ENCODE assay signal across 8 cellular contexts in genomic region chrX:153933751-153934472, GRCh38. TPM values are rescaled to one million over a fixed set of nuclear protein-coding genes. Genes with fewer than 3 reads are reported as not detected.
DNase-seq lines count a peak whose midpoint lies in the region; ATAC-seq and TF ChIP-seq lines count a peak whose summit lies in the region.

No MANE protein-coding gene starts in this region.

- ATAC-seq in left cardiac atrium (no peak), lower lobe of right lung (no peak), GM21515 (IDR thresholded peaks at IDR 0.05; ENCODE audit: unreplicated experiment) (no peak)

- H3K36me3 ChIP-seq in right atrium auricular region (peaks cover 26% of the 10 kb centered on the region), ascending aorta (peaks cover 19 to 26% of the 10 kb centered on the region in 2 donors), lower lobe of right lung (peaks cover 34% of the 10 kb centered on the region), vagina (no peaks in the 10 kb centered on the region)

- H3K4me1 ChIP-seq in right atrium auricular region (peaks cover 0 to 21% of the 10 kb centered on the region in 2 donors), ascending aorta (peaks cover 0 to 11% of the 10 kb centered on the region in 2 donors), lower lobe of right lung (peaks cover 18% of the 10 kb centered on the region), vagina (peaks cover 20% of the 10 kb centered on the region)

- H3K27ac ChIP-seq in right atrium auricular region (peak overlapping the region in 1 of 2 donors; percentile 26), ascending aorta (peak overlapping the region in 1 of 2 donors; percentile 18), lower lobe of right lung (peak overlapping the region; percentile 60), vagina (peak overlapping the region; percentile 17)

- H3K4me3 ChIP-seq in right atrium auricular region (peak overlapping the region; percentile 65), ascending aorta (peak overlapping the region; percentile 82 to 93), lower lobe of right lung (peak overlapping the region; percentile 71), vagina (peak overlapping the region; percentile 64)

- H3K9me3 ChIP-seq in right atrium auricular region (no peaks in the 10 kb centered on the region), ascending aorta (no peaks in the 10 kb centered on the region), lower lobe of right lung (no peaks in the 10 kb centered on the region), vagina (no peaks in the 10 kb centered on the region)

- intact Hi-C loops in left cardiac atrium (cut with DNase I) = no loop called here
- intact Hi-C loops in ascending aorta (cut with DNase I) = no loop called here
- intact Hi-C loops in lower lobe of right lung (cut with DNase I) = no loop called here
- intact Hi-C loops in vagina (cut with DNase I) = no loop called here

- TF ChIP-seq POLR2A in vagina (IDR thresholded peaks at IDR 0.05) = no peak

- no peak for TF ChIP-seq CTCF in right atrium auricular region (IDR thresholded peaks at IDR 0.05)
- TF ChIP-seq CTCF in ascending aorta (IDR thresholded peaks at IDR 0.05) = no peak
- no peak for TF ChIP-seq CTCF in lower lobe of right lung (IDR thresholded peaks at IDR 0.05)
- TF ChIP-seq CTCF in vagina (IDR thresholded peaks at IDR 0.05) = no peak

- no peaks in the 10 kb centered on the region for H3K27me3 ChIP-seq in right atrium auricular region
- H3K27me3 ChIP-seq in ascending aorta = no peaks in the 10 kb centered on the region
- no peaks in the 10 kb centered on the region for H3K27me3 ChIP-seq in lower lobe of right lung (ENCODE audit: low read depth)
- H3K27me3 ChIP-seq in vagina = no peaks in the 10 kb centered on the region

- DNase-seq in right atrium auricular region (ENCODE audit: low spot score) (no peak), left cardiac atrium (no peak), ascending aorta (ENCODE audit: low spot score in 2 of 2) (no peak), lower lobe of right lung (no peak), vagina (ENCODE audit: extremely low spot score in 2 of 2) (no peak), retina (no peak), LoVo (ENCODE audit: low spot score) (no peak)

RNA-seq across cellular contexts. Expression of gene NAA10, which starts 0.9 kb away (rescaled TPM):
- total RNA-seq in right atrium auricular region (10 to 100 TPM; 66.5 to 70.2 TPM), left cardiac atrium (10 to 100 TPM; 67.4 to 81.4 TPM), ascending aorta (155 TPM), lower lobe of right lung (69.2 TPM), vagina (66.8 TPM)

RNA-seq across cellular contexts. Expression of gene ARHGAP4, which starts 7.8 kb away (rescaled TPM):
- 1 to 10 TPM; 7.6 to 8.9 TPM for total RNA-seq in right atrium auricular region
- 10 to 100 TPM; 19.3 to 20.4 TPM for total RNA-seq in left cardiac atrium
- 94.3 TPM for total RNA-seq in ascending aorta
- 70.7 TPM for total RNA-seq in lower lobe of right lung
- 36.6 TPM for total RNA-seq in vagina

RNA-seq across cellular contexts. Expression of gene RENBP, which starts 10.5 kb away (rescaled TPM):
- total RNA-seq in right atrium auricular region (10 to 100 TPM in 1 of 2 donors, 1 to 10 TPM in 1; 6.2 to 10.6 TPM), left cardiac atrium (10 to 100 TPM; 14.7 to 14.8 TPM), ascending aorta (15.5 TPM), lower lobe of right lung (57.0 TPM), vagina (4.2 TPM)

RNA-seq across cellular contexts. Expression of gene AVPR2, which starts 29.4 kb away (rescaled TPM):
- total RNA-seq in right atrium auricular region = 1 to 10 TPM; 2.3 to 4.7 TPM
- 1 to 10 TPM; 3.7 to 3.8 TPM for total RNA-seq in left cardiac atrium
- 4.8 TPM for total RNA-seq in ascending aorta
- total RNA-seq in lower lobe of right lung = 1.9 TPM
- 4.9 TPM for total RNA-seq in vagina

RNA-seq across cellular contexts. Expression of gene HCFC1, which starts 37.7 kb away (rescaled TPM):
- total RNA-seq in right atrium auricular region (10 to 100 TPM; 40.8 to 54.7 TPM), left cardiac atrium (10 to 100 TPM; 30.4 to 35.7 TPM), ascending aorta (91.4 TPM), lower lobe of right lung (48.4 TPM), vagina (38.8 TPM)
